ENCODE assay signal across 32 cellular contexts in genomic region chr18:35519148-35519899, GRCh38.
"Had no signal": no experiment of that assay in that cellular context is flagged by ENCODE, and none has a peak within 500 bp of the region (broad histone marks: within the 10 kb centered on the region; RNA-seq: fewer than 3 reads in every experiment).

No MANE protein-coding gene starts in this region.

- H3K27ac ChIP-seq: Peyer's patch, SJSA1 had no signal

- H3K36me3 Mint-ChIP-seq: activated CD8-positive, alpha-beta memory T cell treated with anti-CD3 and anti-CD28 coated beads, Interleukin-2, amount 10 ng/mL, durations not matched to agents 7 days and 5 days; activated naive CD4-positive, alpha-beta T cell treated with anti-CD3 and anti-CD28 coated beads, Interleukin-2, amount 10 ng/mL, durations not matched to agents 7 days and 5 days; activated naive CD8-positive, alpha-beta T cell; brain; WTC11 had no signal

- ATAC-seq: activated CD4-positive, alpha-beta T cell treated with anti-CD3 and anti-CD28 coated beads for 36 hours; activated CD4-positive, CD25-positive, alpha-beta regulatory T cell treated with anti-CD3 and anti-CD28 coated beads, Interleukin-2, amount 50 U/mL, for 24 hours; activated CD8-positive, alpha-beta memory T cell treated with anti-CD3 and anti-CD28 coated beads, Interleukin-2, amount 10 ng/mL, durations not matched to agents 7 days and 5 days; activated naive CD8-positive, alpha-beta T cell treated with anti-CD3 and anti-CD28 coated beads, Interleukin-2, amount 50 U/mL, for 24 hours; PC-3; WTC11 had no signal

- DNase-seq: activated CD4-positive, alpha-beta memory T cell treated with anti-CD3 and anti-CD28 coated beads, Interleukin-2, amount 10 ng/mL, durations not matched to agents 7 days and 5 days; activated CD4-positive, alpha-beta T cell treated with anti-CD3 and anti-CD28 coated beads for 36 hours; activated CD8-positive, alpha-beta memory T cell treated with anti-CD3 and anti-CD28 coated beads for 24 hours; activated CD8-positive, alpha-beta memory T cell treated with anti-CD3 and anti-CD28 coated beads, Interleukin-2, amount 10 ng/mL, durations not matched to agents 7 days and 5 days; activated CD8-positive, alpha-beta memory T cell treated with anti-CD3 and anti-CD28 coated beads, Interleukin-2, amount 50 U/mL, for 48 hours; activated effector memory CD4-positive, alpha-beta T cell treated with Interleukin-2 at 50 U/mL for 16 hours; activated naive CD4-positive, alpha-beta T cell treated with anti-CD3 and anti-CD28 coated beads, Interleukin-2, amount 10 ng/mL, durations not matched to agents 7 days and 5 days; activated naive CD8-positive, alpha-beta T cell treated with anti-CD3 and anti-CD28 coated beads, Interleukin-2, amount 50 U/mL, for 24 hours; activated T-cell treated with anti-CD3 and anti-CD28 coated beads, Interleukin-2, amount 50 U/mL, for 48 hours; anterior cingulate cortex; caudate nucleus; NCI-H1105; NCI-H1436; NCI-H1694; NCI-H1930; NCI-H2081 treated with DMSO at 0.1 percent for 48 hours; NCI-H226; NCI-H524 treated with DMSO at 0.1 percent for 48 hours; NK-92 treated with Interleukin-12 subunit alpha and Interleukin-12 subunit beta, amount 100 ng/mL, for 24 hours; PC-3; Peyer's patch; RPMI8226; SHP77 treated with DMSO at 0.1 percent for 48 hours; SK-N-SH had no signal

- H3K9ac ChIP-seq: SK-N-SH had no signal

- H3K27ac Mint-ChIP-seq: activated CD4-positive, alpha-beta memory T cell treated with anti-CD3 and anti-CD28 coated beads, Interleukin-2, amount 10 ng/mL, durations not matched to agents 7 days and 5 days; activated CD4-positive, alpha-beta T cell treated with anti-CD3 and anti-CD28 coated beads for 36 hours; activated CD8-positive, alpha-beta memory T cell treated with anti-CD3 and anti-CD28 coated beads, Interleukin-2, amount 10 ng/mL, durations not matched to agents 7 days and 5 days; activated naive CD4-positive, alpha-beta T cell treated with anti-CD3 and anti-CD28 coated beads, Interleukin-2, amount 10 ng/mL, durations not matched to agents 7 days and 5 days; activated naive CD8-positive, alpha-beta T cell; activated naive CD8-positive, alpha-beta T cell treated with anti-CD3 and anti-CD28 coated beads, Interleukin-2, amount 50 U/mL, for 24 hours; brain; T-helper 1 cell treated with Interleukin-12 subunit alpha and Interleukin-12 subunit beta and Interleukin-4 antibody, amounts not matched to agents 30 μg/mL and 1 μg/mL, for 36 hours; T-helper 2 cell treated with Interferon-gamma antibody and Interleukin-4, amounts not matched to agents 5 μg/mL and 100 μg/mL, for 36 hours; WTC11 had no signal

- H3K9me3 ChIP-seq: Peyer's patch, SJSA1, SK-N-SH had no signal

- H3K4me3 Mint-ChIP-seq: activated CD4-positive, alpha-beta memory T cell treated with anti-CD3 and anti-CD28 coated beads, Interleukin-2, amount 10 ng/mL, durations not matched to agents 7 days and 5 days; activated CD4-positive, alpha-beta T cell treated with anti-CD3 and anti-CD28 coated beads for 36 hours; activated CD8-positive, alpha-beta memory T cell treated with anti-CD3 and anti-CD28 coated beads, Interleukin-2, amount 10 ng/mL, durations not matched to agents 7 days and 5 days; activated naive CD4-positive, alpha-beta T cell treated with anti-CD3 and anti-CD28 coated beads, Interleukin-2, amount 10 ng/mL, durations not matched to agents 7 days and 5 days; activated naive CD8-positive, alpha-beta T cell; activated naive CD8-positive, alpha-beta T cell treated with anti-CD3 and anti-CD28 coated beads, Interleukin-2, amount 50 U/mL, for 24 hours; brain; T-helper 1 cell treated with Interleukin-12 subunit alpha and Interleukin-12 subunit beta and Interleukin-4 antibody, amounts not matched to agents 30 μg/mL and 1 μg/mL, for 36 hours; T-helper 2 cell treated with Interferon-gamma antibody and Interleukin-4, amounts not matched to agents 5 μg/mL and 100 μg/mL, for 36 hours; WTC11 had no signal

- H3K4me2 ChIP-seq: SK-N-SH had no signal

- FAIRE-seq: bronchial epithelial cell had no signal

- H3K36me3 ChIP-seq: Peyer's patch, SJSA1 had no signal

- H3K27me3 Mint-ChIP-seq: activated CD4-positive, alpha-beta T cell treated with anti-CD3 and anti-CD28 coated beads for 36 hours; activated CD8-positive, alpha-beta memory T cell treated with anti-CD3 and anti-CD28 coated beads, Interleukin-2, amount 10 ng/mL, durations not matched to agents 7 days and 5 days; activated naive CD8-positive, alpha-beta T cell had no signal

- H3K9me3 Mint-ChIP-seq: activated CD4-positive, alpha-beta memory T cell treated with anti-CD3 and anti-CD28 coated beads, Interleukin-2, amount 10 ng/mL, durations not matched to agents 7 days and 5 days; activated naive CD4-positive, alpha-beta T cell treated with anti-CD3 and anti-CD28 coated beads, Interleukin-2, amount 10 ng/mL, durations not matched to agents 7 days and 5 days; activated naive CD8-positive, alpha-beta T cell treated with anti-CD3 and anti-CD28 coated beads, Interleukin-2, amount 50 U/mL, for 24 hours; brain; T-helper 1 cell treated with Interleukin-12 subunit alpha and Interleukin-12 subunit beta and Interleukin-4 antibody, amounts not matched to agents 30 μg/mL and 1 μg/mL, for 36 hours; T-helper 2 cell treated with Interferon-gamma antibody and Interleukin-4, amounts not matched to agents 5 μg/mL and 100 μg/mL, for 36 hours; WTC11 had no signal

- H3K4me3 ChIP-seq: Peyer's patch, SJSA1 had no signal

- H3K4me1 Mint-ChIP-seq: activated CD4-positive, alpha-beta memory T cell treated with anti-CD3 and anti-CD28 coated beads, Interleukin-2, amount 10 ng/mL, durations not matched to agents 7 days and 5 days; activated CD8-positive, alpha-beta memory T cell treated with anti-CD3 and anti-CD28 coated beads, Interleukin-2, amount 10 ng/mL, durations not matched to agents 7 days and 5 days; activated naive CD4-positive, alpha-beta T cell treated with anti-CD3 and anti-CD28 coated beads, Interleukin-2, amount 10 ng/mL, durations not matched to agents 7 days and 5 days; activated naive CD8-positive, alpha-beta T cell treated with anti-CD3 and anti-CD28 coated beads, Interleukin-2, amount 50 U/mL, for 24 hours had no signal

- H3K4me1 ChIP-seq: Peyer's patch, SJSA1 had no signal

- H3K27me3 ChIP-seq: Peyer's patch, SJSA1 had no signal
